In genomic region chr6:14561563-14561962, GRCh38 we compare ENCODE assay signal across 1 cellular context.
TF ChIP-seq lines count a peak whose summit lies in the region.

No MANE protein-coding gene starts in this region.

TF ChIP-seq in HepG2, 621 proteins besides CTCF, POLR2A, EP300 and RAD21:
- peak; percentile 23; the same call in 1 of the 2 replicates for TF ChIP-seq MNT (IDR thresholded peaks at IDR 0.05)
